ENCODE assay signal across 9 cellular contexts in genomic region chr4:55553442-55553841, GRCh38. TPM values are rescaled to one million over a fixed set of nuclear protein-coding genes. Genes with fewer than 3 reads are reported as not detected.
A peak's percentile ranks its signal among the peaks of the same experiment; 100 is the strongest.
DNase-seq lines count a peak whose midpoint lies in the region; ATAC-seq and TF ChIP-seq lines count a peak whose summit lies in the region.
"Had no signal": no experiment of that assay in that cellular context is flagged by ENCODE, and none has a peak within 500 bp of the region (broad histone marks: within the 10 kb centered on the region; RNA-seq: fewer than 3 reads in every experiment).

No MANE protein-coding gene starts in this region.

- peak overlapping the region; percentile 31 to 70 (median 50) for H3K27ac ChIP-seq in transverse colon

- H3K27me3 Mint-ChIP-seq in T-helper 17 cell: peaks cover 6% of the 10 kb centered on the region

- no peaks in the 10 kb centered on the region for H3K27me3 ChIP-seq in transverse colon

- TF ChIP-seq EP300 in transverse colon (IDR thresholded peaks at IDR 0.05; ENCODE audit: low read depth): no peak

- H3K9me3 ChIP-seq in T-helper 17 cell (ENCODE audit: control insufficient read depth, low read length, poor library complexity, severe bottlenecking) (no peaks in the 10 kb centered on the region), transverse colon (no peaks in the 10 kb centered on the region)

- intact Hi-C loops in transverse colon (cut with DNase I; ENCODE audit: low total_unique reads): no loop called here

- DNase-seq in activated naive CD4-positive, alpha-beta T cell treated with Interleukin-2 at 50 U/mL for 16 hours: peak; percentile 7
- DNase-seq in activated naive CD4-positive, alpha-beta T cell (lab: John Stamatoyannopoulos, UW): no peak
- DNase-seq in T-helper 17 cell (no peak), iPS-NIHi11 (ENCODE audit: low spot score) (peak; percentile 26), transverse colon (peak; percentile 38), dedifferentiated amniotic fluid mesenchymal stem cell (ENCODE audit: extremely low spot score) (no peak), amniotic stem cell (lab: John Stamatoyannopoulos, UW) (no peak)

- 60 to 90% methylated on average over 4 to 7 of the region's 7 CpGs for WGBS in transverse colon (ENCODE audit: low coverage in 1 of 2), 2 donors

- no peak overlapping the region for H3K27ac Mint-ChIP-seq in T-helper 17 cell

- peak overlapping the region; percentile 56 for H3K4me3 Mint-ChIP-seq in T-helper 17 cell

- peaks cover 7% of the 10 kb centered on the region for H3K4me1 Mint-ChIP-seq in T-helper 17 cell

- ATAC-seq in T-helper 17 cell (peak; percentile 81), GM18517 (IDR thresholded peaks at IDR 0.05; ENCODE audit: unreplicated experiment) (no peak)

- peak overlapping the region in 3 of 4 donors; percentile 5 to 34 (median 14) for H3K4me3 ChIP-seq in transverse colon

- TF ChIP-seq CTCF in transverse colon (IDR thresholded peaks at IDR 0.05): no peak

- no peaks in the 10 kb centered on the region for H3K36me3 Mint-ChIP-seq in T-helper 17 cell (ENCODE audit: low read depth)

- in situ Hi-C loops in transverse colon (cut with MboI; ENCODE audit: low pct_ligation_motif_present in 1 of 4, low pct_unique_long_range_greater_than_20kb in 1 of 4, low sequenced_read_pairs in 3 of 4): loop anchor here in 3 of 4 donors (10.0 kb wide), 2 partner anchors 199 to 209 kb away; partner anchors contain the start of gene SRD5A3 (in 2 of the 3)

- no peaks in the 10 kb centered on the region for H3K36me3 ChIP-seq in transverse colon

- H3K4me1 ChIP-seq in transverse colon: peaks cover 0 to 10% (median 0%) of the 10 kb centered on the region in 4 donors

- no peak for TF ChIP-seq POLR2A in transverse colon (IDR thresholded peaks at IDR 0.05)

RNA-seq across cellular contexts. Expression of gene CLOCK, which starts 6.7 kb away (rescaled TPM):
- total RNA-seq in T-helper 17 cell (10 to 100 TPM; 11.6 to 15.1 TPM), transverse colon (10 to 100 TPM in 3 of 4 donors, 1 to 10 TPM in 1; 6.7 to 19.7 (median 16.9) TPM)

RNA-seq across cellular contexts. Expression of gene PDCL2, which starts 38.6 kb away (rescaled TPM):
- total RNA-seq in T-helper 17 cell: not detected
- total RNA-seq in transverse colon: not detected
- total RNA-seq: T-helper 1 cell treated with Interleukin-12 subunit alpha and Interleukin-12 subunit beta and Interleukin-4 antibody, amounts not matched to agents 30 ng/mL and 1 ng/mL, for 36 hours had no signal

Comparison
In these comparisons a context has a peak if more than half of its experiments do, and no peak if none do; other contexts are left out.
1. DNase-seq: peak in activated naive CD4-positive, alpha-beta T cell treated with Interleukin-2 at 50 U/mL for 16 hours (single experiment), iPS-NIHi11 (single experiment) and transverse colon (single experiment); none in activated naive CD4-positive, alpha-beta T cell (0 of 4), T-helper 17 cell (0 of 3), dedifferentiated amniotic fluid mesenchymal stem cell (single experiment) and amniotic stem cell (single experiment).